1 cellular context compared by ENCODE assay signal in the genomic region with DNA sequence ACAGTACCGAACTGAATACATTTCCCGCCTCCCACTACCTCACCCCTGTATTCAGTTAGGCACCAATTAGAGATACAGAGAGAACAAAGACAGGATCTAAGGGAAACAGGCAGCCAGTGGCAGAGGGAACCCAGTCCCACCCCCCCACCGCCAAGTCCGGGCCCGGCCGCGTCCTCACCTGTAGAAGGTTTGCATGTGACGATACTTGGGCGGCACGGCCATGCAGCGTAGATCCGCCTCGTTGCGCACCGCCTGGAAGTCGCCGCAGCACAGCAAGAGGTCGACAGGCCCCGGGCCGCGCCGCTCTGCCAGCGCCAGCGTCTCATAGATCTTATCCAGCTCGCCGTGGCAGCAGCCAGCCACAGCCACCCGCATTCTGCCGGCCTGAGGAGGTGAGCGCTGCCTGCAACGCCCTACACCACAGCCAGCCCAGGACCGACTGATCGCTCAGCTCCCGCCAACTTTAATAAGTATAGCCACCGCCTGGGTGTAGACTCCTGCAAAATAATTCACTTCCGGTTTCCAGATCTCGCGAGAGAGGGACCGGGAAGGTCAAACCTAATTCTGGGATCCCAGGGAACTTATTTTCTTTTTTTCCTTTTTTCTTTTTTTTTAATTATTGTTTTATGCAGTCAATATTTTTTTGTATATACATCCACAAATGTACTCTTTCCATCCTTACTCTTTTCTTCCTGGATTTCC.
TF ChIP-seq lines count a peak whose summit lies in the region.

A gene with protein sequence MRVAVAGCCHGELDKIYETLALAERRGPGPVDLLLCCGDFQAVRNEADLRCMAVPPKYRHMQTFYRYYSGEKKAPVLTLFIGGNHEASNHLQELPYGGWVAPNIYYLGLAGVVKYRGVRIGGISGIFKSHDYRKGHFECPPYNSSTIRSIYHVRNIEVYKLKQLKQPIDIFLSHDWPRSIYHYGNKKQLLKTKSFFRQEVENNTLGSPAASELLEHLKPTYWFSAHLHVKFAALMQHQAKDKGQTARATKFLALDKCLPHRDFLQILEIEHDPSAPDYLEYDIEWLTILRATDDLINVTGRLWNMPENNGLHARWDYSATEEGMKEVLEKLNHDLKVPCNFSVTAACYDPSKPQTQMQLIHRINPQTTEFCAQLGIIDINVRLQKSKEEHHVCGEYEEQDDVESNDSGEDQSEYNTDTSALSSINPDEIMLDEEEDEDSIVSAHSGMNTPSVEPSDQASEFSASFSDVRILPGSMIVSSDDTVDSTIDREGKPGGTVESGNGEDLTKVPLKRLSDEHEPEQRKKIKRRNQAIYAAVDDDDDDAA (minus strand): TSS at position 501 of the 702 bp plus-strand sequence. CDS start 126 bp downstream, at position 375.

TF ChIP-seq in liver, 16 proteins besides CTCF, POLR2A, EP300 and RAD21 (continued from another document):
- TF ChIP-seq, protein P1, sequence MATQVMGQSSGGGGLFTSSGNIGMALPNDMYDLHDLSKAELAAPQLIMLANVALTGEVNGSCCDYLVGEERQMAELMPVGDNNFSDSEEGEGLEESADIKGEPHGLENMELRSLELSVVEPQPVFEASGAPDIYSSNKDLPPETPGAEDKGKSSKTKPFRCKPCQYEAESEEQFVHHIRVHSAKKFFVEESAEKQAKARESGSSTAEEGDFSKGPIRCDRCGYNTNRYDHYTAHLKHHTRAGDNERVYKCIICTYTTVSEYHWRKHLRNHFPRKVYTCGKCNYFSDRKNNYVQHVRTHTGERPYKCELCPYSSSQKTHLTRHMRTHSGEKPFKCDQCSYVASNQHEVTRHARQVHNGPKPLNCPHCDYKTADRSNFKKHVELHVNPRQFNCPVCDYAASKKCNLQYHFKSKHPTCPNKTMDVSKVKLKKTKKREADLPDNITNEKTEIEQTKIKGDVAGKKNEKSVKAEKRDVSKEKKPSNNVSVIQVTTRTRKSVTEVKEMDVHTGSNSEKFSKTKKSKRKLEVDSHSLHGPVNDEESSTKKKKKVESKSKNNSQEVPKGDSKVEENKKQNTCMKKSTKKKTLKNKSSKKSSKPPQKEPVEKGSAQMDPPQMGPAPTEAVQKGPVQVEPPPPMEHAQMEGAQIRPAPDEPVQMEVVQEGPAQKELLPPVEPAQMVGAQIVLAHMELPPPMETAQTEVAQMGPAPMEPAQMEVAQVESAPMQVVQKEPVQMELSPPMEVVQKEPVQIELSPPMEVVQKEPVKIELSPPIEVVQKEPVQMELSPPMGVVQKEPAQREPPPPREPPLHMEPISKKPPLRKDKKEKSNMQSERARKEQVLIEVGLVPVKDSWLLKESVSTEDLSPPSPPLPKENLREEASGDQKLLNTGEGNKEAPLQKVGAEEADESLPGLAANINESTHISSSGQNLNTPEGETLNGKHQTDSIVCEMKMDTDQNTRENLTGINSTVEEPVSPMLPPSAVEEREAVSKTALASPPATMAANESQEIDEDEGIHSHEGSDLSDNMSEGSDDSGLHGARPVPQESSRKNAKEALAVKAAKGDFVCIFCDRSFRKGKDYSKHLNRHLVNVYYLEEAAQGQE (IDR thresholded peaks at IDR 0.05) = peak; percentile 57
- TF ChIP-seq GABPA (IDR thresholded peaks at IDR 0.05 in 1 of 2, conservative IDR thresholded peaks at IDR 0.05 in 1 of 2) (peak; percentile 62 to 85), FOXA1 (IDR thresholded peaks at IDR 0.05) (no peak), SP1 (IDR thresholded peaks at IDR 0.05) (peak; percentile 8), HNF4G (IDR thresholded peaks at IDR 0.05) (no peak), NR2F2 (IDR thresholded peaks at IDR 0.05) (peak; percentile 60), TAF1 (conservative IDR thresholded peaks at IDR 0.05) (peak; percentile 97), HNF4A (conservative IDR thresholded peaks at IDR 0.05) (no peak)
- TF ChIP-seq, protein P2, sequence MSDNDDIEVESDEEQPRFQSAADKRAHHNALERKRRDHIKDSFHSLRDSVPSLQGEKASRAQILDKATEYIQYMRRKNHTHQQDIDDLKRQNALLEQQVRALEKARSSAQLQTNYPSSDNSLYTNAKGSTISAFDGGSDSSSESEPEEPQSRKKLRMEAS (IDR thresholded peaks at IDR 0.05) = peak; percentile 12
- TF ChIP-seq, protein P3, sequence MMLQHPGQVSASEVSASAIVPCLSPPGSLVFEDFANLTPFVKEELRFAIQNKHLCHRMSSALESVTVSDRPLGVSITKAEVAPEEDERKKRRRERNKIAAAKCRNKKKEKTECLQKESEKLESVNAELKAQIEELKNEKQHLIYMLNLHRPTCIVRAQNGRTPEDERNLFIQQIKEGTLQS (IDR thresholded peaks at IDR 0.05) = no peak
